20 cellular contexts compared by ENCODE assay signal in the genomic region with DNA sequence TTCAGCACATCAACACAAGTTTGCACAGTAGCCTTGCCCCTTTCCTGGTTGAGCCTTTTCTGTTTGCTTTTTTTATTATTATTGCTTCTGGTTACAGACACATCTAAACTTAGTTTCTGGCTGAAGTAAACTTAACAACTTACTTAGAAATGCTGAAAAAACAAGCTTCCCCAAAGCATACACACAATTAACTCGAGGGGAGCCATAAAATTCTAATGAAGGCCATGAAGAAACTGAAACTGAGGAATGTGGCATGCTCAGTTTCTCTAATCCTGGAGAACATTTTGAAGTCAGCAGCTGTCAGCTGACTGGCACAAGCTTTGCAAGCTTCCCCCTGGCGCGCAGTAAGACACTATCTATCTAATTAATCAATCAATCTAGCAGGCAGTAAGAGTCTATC. TPM values are rescaled to one million over a fixed set of nuclear protein-coding genes. Genes with fewer than 3 reads are reported as not detected.
DNase-seq lines count a peak whose midpoint lies in the region; ATAC-seq, FAIRE-seq and TF ChIP-seq lines count a peak whose summit lies in the region.
"Had no signal": no experiment of that assay in that cellular context is flagged by ENCODE, and none has a peak within 500 bp of the region (broad histone marks: within the 10 kb centered on the region; RNA-seq: fewer than 3 reads in every experiment).

No MANE protein-coding gene starts in this region.

- H4K20me1 ChIP-seq in astrocyte (ENCODE audit: insufficient read depth, low read length), result peaks cover 74% of the 10 kb centered on the region

- peaks cover 6% of the 10 kb centered on the region for H3K27me3 ChIP-seq in astrocyte (ENCODE audit: insufficient read depth, low read length)
- peaks cover 0 to 63% (median 24%) of the 10 kb centered on the region in 9 donors for H3K27me3 ChIP-seq in heart left ventricle
- H3K27me3 ChIP-seq in WERI-Rb-1 (ENCODE audit: insufficient read depth, low read depth, severe bottlenecking), result no peaks in the 10 kb centered on the region

- no peaks in the 10 kb centered on the region for H3K36me3 ChIP-seq in astrocyte (ENCODE audit: insufficient read depth, low read length)
- no peaks in the 10 kb centered on the region for H3K36me3 ChIP-seq in heart left ventricle
- peaks cover 6% of the 10 kb centered on the region for H3K36me3 ChIP-seq in WERI-Rb-1

- no peak for FAIRE-seq in astrocyte (lab: Jason Lieb, UNC)
- FAIRE-seq: islet of Langerhans had no signal

- H3K27me3 Mint-ChIP-seq in astrocyte (ENCODE audit: low read depth, unreplicated experiment), result peaks cover 3% of the 10 kb centered on the region

- H2AFZ ChIP-seq in astrocyte (ENCODE audit: low read depth, low read length), result no peak overlapping the region
- H2AFZ ChIP-seq: GM23338 had no signal

- peaks cover 86% of the 10 kb centered on the region for H3K79me2 ChIP-seq in astrocyte (ENCODE audit: insufficient read depth, low read length)

- H3K4me1 Mint-ChIP-seq in astrocyte (ENCODE audit: low read depth, unreplicated experiment), result peaks cover 40% of the 10 kb centered on the region

- no peak for TF ChIP-seq CTCF in astrocyte (IDR thresholded peaks at IDR 0.05; ENCODE audit: insufficient read depth, low read depth, low read length)
- TF ChIP-seq CTCF in retinal pigment epithelial cell (conservative IDR thresholded peaks at IDR 0.05; ENCODE audit: low read depth, low read length), result no peak
- TF ChIP-seq CTCF in heart left ventricle (IDR thresholded peaks at IDR 0.05), result no peak
- no peak for TF ChIP-seq CTCF in WERI-Rb-1 (IDR thresholded peaks at IDR 0.05; ENCODE audit: low read depth, low read length)

- H3K9me3 ChIP-seq in astrocyte (ENCODE audit: insufficient read depth, low read depth, low read length), result no peaks in the 10 kb centered on the region
- no peaks in the 10 kb centered on the region for H3K9me3 ChIP-seq in heart left ventricle
- no peaks in the 10 kb centered on the region for H3K9me3 ChIP-seq in WERI-Rb-1 (ENCODE audit: severe bottlenecking)

- H3K4me3 ChIP-seq in astrocyte (ENCODE audit: insufficient read depth, low read depth, low read length) (peak overlapping the region; percentile 96), retinal pigment epithelial cell (ENCODE audit: low read length) (peak overlapping the region; percentile 90), heart left ventricle (no peak overlapping the region), WERI-Rb-1 (ENCODE audit: low read depth, low read length) (no peak overlapping the region)
- H3K4me3 ChIP-seq: GM23338 had no signal

- 69 to 76% (median 74%) methylated on average over 3 of the region's 3 CpGs for WGBS in heart left ventricle, 4 donors

- H3K36me3 Mint-ChIP-seq in astrocyte (ENCODE audit: low read depth, unreplicated experiment), result no peaks in the 10 kb centered on the region
- H3K36me3 Mint-ChIP-seq: naive B cell had no signal

- H3K27ac ChIP-seq in astrocyte (ENCODE audit: low read depth, low read length) (no peak overlapping the region), heart left ventricle (no peak overlapping the region), WERI-Rb-1 (no peak overlapping the region)

- H3K27ac Mint-ChIP-seq in astrocyte (ENCODE audit: unreplicated experiment), result no peak overlapping the region
- H3K27ac Mint-ChIP-seq: activated CD4-positive, alpha-beta T cell treated with anti-CD3 and anti-CD28 coated beads, Interleukin-2, amount 10 ng/mL, durations not matched to agents 24 days and 14 days; activated naive CD4-positive, alpha-beta T cell treated with anti-CD3 and anti-CD28 coated beads, Interleukin-2, amount 50 U/mL, for 72 hours; B cell; GM23338; naive B cell; T-helper 2 cell treated with Interferon-gamma antibody and Interleukin-4, amounts not matched to agents 5 μg/mL and 100 μg/mL, for 36 hours had no signal

- no peak overlapping the region for H3K9ac ChIP-seq in astrocyte (ENCODE audit: low read length)

- no peak for ATAC-seq in heart left ventricle
- no peak for ATAC-seq in GM21423 (IDR thresholded peaks at IDR 0.05; ENCODE audit: unreplicated experiment)
- ATAC-seq: activated naive CD4-positive, alpha-beta T cell treated with anti-CD3 and anti-CD28 coated beads, Interleukin-2, amount 50 U/mL, for 72 hours; GM23338 had no signal

- intact Hi-C loops in heart left ventricle (cut with DNase I), result loop anchor here in 7 of 10 donors (1.0 to 10.0 kb wide), 10 partner anchors 112 to 262 kb away; no protein-coding TSS in a partner anchor

- H3K4me2 ChIP-seq in astrocyte (ENCODE audit: low read length), result peak overlapping the region; percentile 82
- H3K4me2 ChIP-seq: GM23338 had no signal

- no peak for TF ChIP-seq POLR2A in heart left ventricle (IDR thresholded peaks at IDR 0.05)

- H3K4me3 Mint-ChIP-seq in astrocyte (ENCODE audit: unreplicated experiment), result peak overlapping the region; percentile 98
- H3K4me3 Mint-ChIP-seq: activated CD4-positive, alpha-beta T cell treated with anti-CD3 and anti-CD28 coated beads, Interleukin-2, amount 10 ng/mL, durations not matched to agents 24 days and 14 days; B cell; GM23338; naive B cell; T-helper 2 cell treated with Interferon-gamma antibody and Interleukin-4, amounts not matched to agents 5 μg/mL and 100 μg/mL, for 36 hours had no signal

- H3K4me1 ChIP-seq in astrocyte (ENCODE audit: insufficient read depth, low read length), result peaks cover 36% of the 10 kb centered on the region
- peaks cover 0 to 28% (median 11%) of the 10 kb centered on the region in 12 donors for H3K4me1 ChIP-seq in heart left ventricle

- DNase-seq in ELF-1 (ENCODE audit: low read depth, low spot score) (peak; percentile 70), astrocyte (ENCODE audit: low read depth) (no peak), left kidney (ENCODE audit: low read depth, low spot score) (peak; percentile 49), retinal pigment epithelial cell (ENCODE audit: low read depth) (no peak), heart left ventricle (no peak), WERI-Rb-1 (no peak), islet precursor cell (no peak)
- DNase-seq: activated CD4-positive, alpha-beta T cell treated with anti-CD3 and anti-CD28 coated beads, Interleukin-2, amount 10 ng/mL, durations not matched to agents 24 days and 14 days; activated T-cell treated with anti-CD3 and anti-CD28 coated beads for 4 hours; caudate nucleus; glutamatergic neuron; naive B cell; NK-92 treated with Interleukin-12 subunit alpha and Interleukin-12 subunit beta, amount 100 ng/mL, for 24 hours; stimulated activated CD4-positive, alpha-beta T cell treated with anti-CD3 and anti-CD28 coated beads, Interleukin-2, amount 100 ng/mL, for 48 hours had no signal

- H3K9me3 Mint-ChIP-seq in astrocyte (ENCODE audit: unreplicated experiment), result no peaks in the 10 kb centered on the region
- H3K9me3 Mint-ChIP-seq: GM23338; T-helper 2 cell treated with Interferon-gamma antibody and Interleukin-4, amounts not matched to agents 5 μg/mL and 100 μg/mL, for 36 hours had no signal

RNA-seq across cellular contexts. Expression of gene MYO10, which starts 3.7 kb away (rescaled TPM):
- total RNA-seq in astrocyte (65.7 and 80.2 TPM in 2 replicates), heart left ventricle (10 to 100 TPM in 1 of 9 donors, 1 to 10 TPM in 8; 2.0 to 17.3 (median 5.5) TPM)
- 1 to 10 TPM; 2.0 to 2.8 TPM for polyA plus RNA-seq in heart left ventricle
- total RNA-seq: B cell had no signal

Comparison
In these comparisons a context has a peak if more than half of its experiments do, and no peak if none do; other contexts are left out.
1. DNase-seq: peak in ELF-1 (single experiment) and left kidney (single experiment); none in astrocyte (single experiment), retinal pigment epithelial cell (single experiment), heart left ventricle (0 of 5), WERI-Rb-1 (single experiment) and islet precursor cell (single experiment).
2. H3K4me3 ChIP-seq: peak in astrocyte (single experiment) and retinal pigment epithelial cell (single experiment); none in heart left ventricle (0 of 12) and WERI-Rb-1 (single experiment).